In genomic region chr20:63855363-63856110, GRCh38 we compare ENCODE assay signal across 13 cellular contexts. TPM values are rescaled to one million over a fixed set of nuclear protein-coding genes. Genes with fewer than 3 reads are reported as not detected.
DNase-seq lines count a peak whose midpoint lies in the region; ATAC-seq and TF ChIP-seq lines count a peak whose summit lies in the region.
"Had no signal": no experiment of that assay in that cellular context is flagged by ENCODE, and none has a peak within 500 bp of the region (broad histone marks: within the 10 kb centered on the region; RNA-seq: fewer than 3 reads in every experiment).

No MANE protein-coding gene starts in this region.

- H3K27me3 ChIP-seq in H9 (ENCODE audit: insufficient read depth, low read length), result no peaks in the 10 kb centered on the region
- peaks cover 0 to 75% (median 33%) of the 10 kb centered on the region in 3 donors for H3K27me3 ChIP-seq in stomach

- peak overlapping the region; percentile 18 for H3K4me2 ChIP-seq in H9 (ENCODE audit: insufficient read depth, insufficient read length, low read length)

- peak overlapping the region; percentile 53 for H3K18ac ChIP-seq in H9 (ENCODE audit: insufficient read length, low read depth, low read length)

- no peaks in the 10 kb centered on the region for H3K23me2 ChIP-seq in H9 (ENCODE audit: insufficient read length, low read depth, low read length, poor library complexity, severe bottlenecking)

- H4K5ac ChIP-seq in H9 (ENCODE audit: insufficient read length, low read depth, low read length), result no peak overlapping the region

- no peak overlapping the region for H3K23ac ChIP-seq in H9 (ENCODE audit: insufficient read length, low read depth, low read length)

- no peak for TF ChIP-seq EP300 in stomach (IDR thresholded peaks at IDR 0.05)

- H3K9ac ChIP-seq in H9 (ENCODE audit: extremely low read depth, insufficient read length, low read length), result no peak overlapping the region

- peaks cover 2% of the 10 kb centered on the region; the same call in 1 of the 2 replicates for H3K4me1 ChIP-seq in H9 (ENCODE audit: insufficient read depth, low read length)
- H3K4me1 ChIP-seq in stomach, result peaks cover 30 to 57% (median 54%) of the 10 kb centered on the region in 4 donors

- TF ChIP-seq POLR2A in stomach (IDR thresholded peaks at IDR 0.05), result no peak

- H3K9me3 ChIP-seq in H9 (ENCODE audit: control insufficient read depth, low read depth, low read length), result no peaks in the 10 kb centered on the region
- H3K9me3 ChIP-seq in stomach, result no peaks in the 10 kb centered on the region

- DNase-seq in H9 (no peak), ecto neural progenitor cell (ENCODE audit: low spot score) (peak; percentile 58), left kidney (ENCODE audit: low read depth, low spot score) (peak; percentile 64), stomach (no peak), hypothalamus (lab: John Stamatoyannopoulos, UW) (no peak), hippocampal formation (lab: John Stamatoyannopoulos, UW) (no peak), NCI-H1048 (lab: John Stamatoyannopoulos, UW) (no peak)
- DNase-seq: activated CD4-positive, alpha-beta T cell treated with anti-CD3 and anti-CD28 coated beads for 4 hours; activated effector memory CD4-positive, alpha-beta T cell treated with anti-CD3 and anti-CD28 coated beads, Interleukin-2, amount 50 U/mL, for 16 hours; CD8-positive, alpha-beta T cell; HFFc6; NCI-H524 had no signal

- H2AFZ ChIP-seq in H9 (ENCODE audit: low read length), result no peak overlapping the region

- no peaks in the 10 kb centered on the region for H3K79me2 ChIP-seq in H9 (ENCODE audit: insufficient read depth, low read length)

- no peaks in the 10 kb centered on the region for H3K9me3 Mint-ChIP-seq in H9
- H3K9me3 Mint-ChIP-seq: CD8-positive, alpha-beta T cell; HFFc6 had no signal

- no peak overlapping the region for H3K27ac Mint-ChIP-seq in H9
- H3K27ac Mint-ChIP-seq: CD8-positive, alpha-beta T cell; HFFc6 had no signal

- TF ChIP-seq CTCF in H9 (conservative IDR thresholded peaks at IDR 0.05) (no peak), stomach (IDR thresholded peaks at IDR 0.05) (no peak)

- no peak overlapping the region for H2BK12ac ChIP-seq in H9 (ENCODE audit: insufficient read length, low read depth, low read length)

- H3K27me3 Mint-ChIP-seq in H9 (ENCODE audit: low read depth), result peaks cover 7% of the 10 kb centered on the region

- no peak overlapping the region for H2BK15ac ChIP-seq in H9 (ENCODE audit: low read depth, low read length)

- peaks cover 23 to 44% of the 10 kb centered on the region in 2 experiments for H3K4me1 Mint-ChIP-seq in H9

- H4K8ac ChIP-seq in H9 (replicated peaks; ENCODE audit: insufficient read length, low read depth, low read length), result no peak overlapping the region

- peak overlapping the region in 3 of 4 donors; percentile 14 to 20 (median 19) for H3K4me3 ChIP-seq in stomach

- no peak overlapping the region for H2BK120ac ChIP-seq in H9 (ENCODE audit: low read depth, low read length, poor library complexity, severe bottlenecking)

- no peak overlapping the region for H3K4ac ChIP-seq in H9 (ENCODE audit: low read depth, low read length)

- H3K36me3 Mint-ChIP-seq in H9 (ENCODE audit: insufficient read depth in 1 of 3, low read depth in 3 of 3), result peaks cover 0 to under 1% (median 0%) of the 10 kb centered on the region in 3 experiments; a peak in 1 of 7 replicates

- no peak for ATAC-seq in GM21723 (IDR thresholded peaks at IDR 0.05; ENCODE audit: unreplicated experiment)
- ATAC-seq: CD8-positive, alpha-beta T cell had no signal

- H4K91ac ChIP-seq in H9 (ENCODE audit: insufficient read length, low read depth, low read length), result no peak overlapping the region

- H3K79me1 ChIP-seq in H9 (ENCODE audit: insufficient read depth, low read depth, low read length, poor library complexity, severe bottlenecking), result no peaks in the 10 kb centered on the region

- H3K4me3 Mint-ChIP-seq in H9, result no peak overlapping the region
- H3K4me3 Mint-ChIP-seq: CD8-positive, alpha-beta T cell; HFFc6 had no signal

- H3K14ac ChIP-seq in H9 (ENCODE audit: insufficient read depth, low read length), result no peak overlapping the region; the same call in none of the 2 replicates

- H4K20me1 ChIP-seq in H9 (ENCODE audit: control insufficient read depth, insufficient read depth, insufficient read length), result no peaks in the 10 kb centered on the region

- H3K27ac ChIP-seq in H9 (ENCODE audit: insufficient read length, low read depth, low read length) (no peak overlapping the region), stomach (peak overlapping the region; percentile 10 to 75 (median 66))

- no peak overlapping the region for H3K56ac ChIP-seq in H9 (ENCODE audit: insufficient read length, low read depth, low read length)

- H3T11ph ChIP-seq in H9 (ENCODE audit: low read length), result no peak overlapping the region

- no peak overlapping the region for H2BK20ac ChIP-seq in H9 (ENCODE audit: low read depth, low read length, poor library complexity, severe bottlenecking)

- no peak overlapping the region for H2BK5ac ChIP-seq in H9 (ENCODE audit: insufficient read length, low read length)

- no peak overlapping the region for H2AK5ac ChIP-seq in H9 (ENCODE audit: insufficient read length, low read length)

- intact Hi-C loops in stomach (cut with DNase I; ENCODE audit: low total_unique reads), result no loop called here

- H3K36me3 ChIP-seq in stomach, result no peaks in the 10 kb centered on the region

- WGBS in H9 (ENCODE audit: extremely low coverage, insufficient read length, low lambda C conversion rate), result no CpG with 5 or more reads among the region's 36 CpGs
- 5 to 36% (median 21%) methylated on average over 4 to 36 of the region's 36 CpGs for WGBS in stomach, 5 donors

RNA-seq across cellular contexts. Expression of gene ABHD16B, which starts 5.8 kb away (rescaled TPM):
- not detected in 2 replicates for total RNA-seq in H9 (2021)
- total RNA-seq in stomach, result not detected
- polyA plus RNA-seq in stomach, result under 1 TPM in 2 of 3 donors, not detected in 1; 0.37 to 0.43 TPM
- total RNA-seq: CD8-positive, alpha-beta T cell; HFFc6 had no signal

RNA-seq across cellular contexts. Expression of gene TPD52L2, which starts 9.5 kb away (rescaled TPM):
- total RNA-seq in H9 (2021) (94.1 and 98.4 TPM in 2 replicates), stomach (10 to 100 TPM; 42.0 to 53.1 (median 45.5) TPM)
- polyA plus RNA-seq in stomach, result 10 to 100 TPM; 72.8 to 75.6 (median 73.3) TPM

RNA-seq across cellular contexts. Expression of gene ZBTB46, which starts 24.5 kb away (rescaled TPM):
- 27.1 and 27.3 TPM in 2 replicates for total RNA-seq in H9 (2021)
- total RNA-seq in stomach, result 10 to 100 TPM in 1 of 5 donors, 1 to 10 TPM in 3, under 1 TPM in 1; 0.58 to 13.4 (median 4.1) TPM
- 1 to 10 TPM; 1.1 to 1.8 (median 1.7) TPM for polyA plus RNA-seq in stomach
- total RNA-seq: CD8-positive, alpha-beta T cell had no signal

RNA-seq across cellular contexts. Expression of gene DNAJC5, which starts 39.4 kb away (rescaled TPM):
- total RNA-seq in H9 (2021) (42.9 and 43.0 TPM in 2 replicates), stomach (10 to 100 TPM; 23.7 to 60.1 (median 52.7) TPM)
- polyA plus RNA-seq in stomach, result 10 to 100 TPM; 23.1 to 26.4 (median 25.6) TPM

Comparison
In these comparisons a context has a peak if more than half of its experiments do, and no peak if none do; other contexts are left out.
1. DNase-seq: peak in ecto neural progenitor cell (single experiment) and left kidney (single experiment); none in H9 (single experiment), stomach (single experiment), hypothalamus (0 of 51), hippocampal formation (0 of 2) and NCI-H1048 (single experiment).